9 cellular contexts compared by ENCODE assay signal in the genomic region with DNA sequence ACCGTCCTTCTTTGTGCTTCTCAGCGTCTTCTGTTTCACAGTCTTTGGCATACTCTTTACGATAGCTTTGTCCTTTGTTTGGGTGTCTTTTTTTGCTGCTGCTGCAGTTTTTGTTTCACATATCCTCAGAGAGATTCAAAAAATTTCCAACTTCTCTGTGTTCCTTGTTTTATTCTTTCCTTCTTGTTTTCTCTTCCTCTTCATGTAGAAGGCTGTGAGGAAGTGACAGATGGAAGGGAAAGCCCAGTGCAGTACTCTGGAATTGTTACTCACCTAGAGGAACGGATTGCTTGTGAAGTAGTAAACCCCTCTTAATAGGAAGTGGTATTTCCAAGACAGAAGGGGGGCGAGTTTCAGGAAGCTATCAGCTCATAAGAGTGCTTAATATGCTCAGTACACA. TPM values are rescaled to one million over a fixed set of nuclear protein-coding genes. Genes with fewer than 3 reads are reported as not detected.
A peak's percentile ranks its signal among the peaks of the same experiment; 100 is the strongest.
DNase-seq lines count a peak whose midpoint lies in the region; ATAC-seq and TF ChIP-seq lines count a peak whose summit lies in the region.
"Had no signal": no experiment of that assay in that cellular context is flagged by ENCODE, and none has a peak within 500 bp of the region (broad histone marks: within the 10 kb centered on the region; RNA-seq: fewer than 3 reads in every experiment).

No MANE protein-coding gene starts in this region.

- H4K8ac ChIP-seq in H9 (replicated peaks; ENCODE audit: insufficient read length, low read depth, low read length) (no peak overlapping the region), mesenchymal stem cell (ENCODE audit: low read length) (no peak overlapping the region)

- H3K27me3 ChIP-seq in H9 (ENCODE audit: insufficient read depth, low read length) (no peaks in the 10 kb centered on the region), mesenchymal stem cell (ENCODE audit: control insufficient read depth in 1 of 2, insufficient read depth in 1 of 2, low read length in 2 of 2) (no peaks in the 10 kb centered on the region), MG63 (no peaks in the 10 kb centered on the region)

- DNase-seq in A172 (ENCODE audit: low spot score) (peak; percentile 1), H9 (no peak), mesenchymal stem cell (peak; percentile 10), MG63 (no peak), posterior cingulate gyrus (no peak), T1000 (lab: John Stamatoyannopoulos, UW) (no peak)
- no peak for DNase-seq in activated naive CD8-positive, alpha-beta T cell treated with anti-CD3 and anti-CD28 coated beads, Interleukin-2, amount 50 U/mL, for 24 hours
- DNase-seq in activated effector memory CD4-positive, alpha-beta T cell treated with anti-CD3 and anti-CD28 coated beads, Interleukin-2, amount 50 U/mL, for 16 hours: no peak
- DNase-seq: stimulated activated CD4-positive, alpha-beta T cell treated with anti-CD3 and anti-CD28 coated beads, Interleukin-12 subunit alpha, Interleukin-12 subunit beta, amount 100 ng/mL, for 4 hours had no signal

- no peak for TF ChIP-seq CTCF in H9 (conservative IDR thresholded peaks at IDR 0.05)

- H3K4me3 Mint-ChIP-seq in H9: peak overlapping the region; percentile 94 to 96
- H3K4me3 Mint-ChIP-seq in activated naive CD8-positive, alpha-beta T cell treated with anti-CD3 and anti-CD28 coated beads, Interleukin-2, amount 50 U/mL, for 24 hours: peak overlapping the region; percentile 84

- no peak overlapping the region for H2BK15ac ChIP-seq in H9 (ENCODE audit: low read depth, low read length)
- H2BK15ac ChIP-seq in mesenchymal stem cell (ENCODE audit: low read depth, poor library complexity, severe bottlenecking): no peak overlapping the region

- peaks cover 6% of the 10 kb centered on the region for H3K23me2 ChIP-seq in H9 (ENCODE audit: insufficient read length, low read depth, low read length, poor library complexity, severe bottlenecking)

- peaks cover 6 to 24% (median 12%) of the 10 kb centered on the region in 3 experiments for H3K36me3 Mint-ChIP-seq in H9 (ENCODE audit: insufficient read depth in 1 of 3, low read depth in 3 of 3)
- peaks cover 8% of the 10 kb centered on the region for H3K36me3 Mint-ChIP-seq in activated naive CD8-positive, alpha-beta T cell treated with anti-CD3 and anti-CD28 coated beads, Interleukin-2, amount 50 U/mL, for 24 hours (ENCODE audit: low read depth)

- H3K9me3 ChIP-seq in H9 (ENCODE audit: control insufficient read depth, low read depth, low read length): no peaks in the 10 kb centered on the region
- H3K9me3 ChIP-seq in mesenchymal stem cell (ENCODE audit: control insufficient read depth, low read length): no peaks in the 10 kb centered on the region
- no peaks in the 10 kb centered on the region for H3K9me3 ChIP-seq in MG63

- no peak overlapping the region for H3K56ac ChIP-seq in H9 (ENCODE audit: insufficient read length, low read depth, low read length)

- no peak overlapping the region for H3K27ac ChIP-seq in H9 (ENCODE audit: insufficient read length, low read depth, low read length)
- H3K27ac ChIP-seq in mesenchymal stem cell (ENCODE audit: low read length, poor library complexity, severe bottlenecking): no peak overlapping the region

- H3K4me1 ChIP-seq in H9 (ENCODE audit: insufficient read depth, low read length) (no peaks in the 10 kb centered on the region), mesenchymal stem cell (ENCODE audit: control insufficient read depth, insufficient read depth, low read depth, low read length) (peaks cover 4% of the 10 kb centered on the region)

- H4K20me1 ChIP-seq in H9 (ENCODE audit: control insufficient read depth, insufficient read depth, insufficient read length): no peaks in the 10 kb centered on the region

- H3K18ac ChIP-seq in H9 (ENCODE audit: insufficient read length, low read depth, low read length) (no peak overlapping the region), mesenchymal stem cell (ENCODE audit: low read depth in 1 of 2, low read length in 2 of 2) (no peak overlapping the region)

- H2AFZ ChIP-seq in H9 (ENCODE audit: low read length) (no peak overlapping the region), mesenchymal stem cell (ENCODE audit: low read depth, low read length) (no peak overlapping the region)

- H3K4me1 Mint-ChIP-seq in H9: peaks cover 15 to 22% of the 10 kb centered on the region in 2 experiments
- H3K4me1 Mint-ChIP-seq in activated naive CD8-positive, alpha-beta T cell treated with anti-CD3 and anti-CD28 coated beads, Interleukin-2, amount 50 U/mL, for 24 hours: peaks cover 66% of the 10 kb centered on the region

- ATAC-seq in activated naive CD8-positive, alpha-beta T cell treated with anti-CD3 and anti-CD28 coated beads, Interleukin-2, amount 50 U/mL, for 24 hours: no peak

- no peak overlapping the region for H3K23ac ChIP-seq in H9 (ENCODE audit: insufficient read length, low read depth, low read length)
- H3K23ac ChIP-seq in mesenchymal stem cell (ENCODE audit: low read length in 2 of 2): no peak overlapping the region

- intact Hi-C loops in posterior cingulate gyrus (cut with DNase I): loop anchor here (2.0 to 5.0 kb wide), 4 partner anchors 39 to 226 kb away; partner anchors contain the start of genes DUSP16 and GPR19

- H3K9me3 Mint-ChIP-seq in H9: peaks cover 2 to 6% of the 10 kb centered on the region in 2 experiments; a peak in 4 of 5 replicates
- H3K9me3 Mint-ChIP-seq in activated naive CD8-positive, alpha-beta T cell treated with anti-CD3 and anti-CD28 coated beads, Interleukin-2, amount 50 U/mL, for 24 hours: no peaks in the 10 kb centered on the region

- H3T11ph ChIP-seq in H9 (ENCODE audit: low read length): no peak overlapping the region

- H3K36me3 ChIP-seq in mesenchymal stem cell (ENCODE audit: control insufficient read depth in 1 of 2, insufficient read depth in 2 of 2, low read depth in 1 of 2, low read length in 2 of 2) (peaks cover 0 to 10% of the 10 kb centered on the region in 2 experiments), MG63 (no peaks in the 10 kb centered on the region)

- no peak overlapping the region for H2BK12ac ChIP-seq in H9 (ENCODE audit: insufficient read length, low read depth, low read length)
- H2BK12ac ChIP-seq in mesenchymal stem cell (ENCODE audit: low read length in 2 of 2): no peak overlapping the region

- H3K4me2 ChIP-seq in H9 (ENCODE audit: insufficient read depth, insufficient read length, low read length) (no peak overlapping the region), mesenchymal stem cell (ENCODE audit: low read length, poor library complexity, severe bottlenecking) (no peak overlapping the region)

- H2AK5ac ChIP-seq in H9 (ENCODE audit: insufficient read length, low read length): no peak overlapping the region
- no peak overlapping the region for H2AK5ac ChIP-seq in mesenchymal stem cell (ENCODE audit: low read length, severe bottlenecking)

- H2BK20ac ChIP-seq in H9 (ENCODE audit: low read depth, low read length, poor library complexity, severe bottlenecking): no peak overlapping the region

- no peak overlapping the region for H4K5ac ChIP-seq in H9 (ENCODE audit: insufficient read length, low read depth, low read length)

- H2BK5ac ChIP-seq in H9 (ENCODE audit: insufficient read length, low read length): no peak overlapping the region
- H2BK5ac ChIP-seq in mesenchymal stem cell (ENCODE audit: low read depth, low read length, poor library complexity, severe bottlenecking): no peak overlapping the region

- WGBS in H9 (ENCODE audit: extremely low coverage, insufficient read length, low lambda C conversion rate): no CpG with 5 or more reads among the region's 5 CpGs
- WGBS in mesenchymal stem cell: 96% methylated on average over 4 of the region's 5 CpGs

- H3K4me3 ChIP-seq in mesenchymal stem cell (ENCODE audit: insufficient read depth in 1 of 2, low read depth in 1 of 2, low read length in 2 of 2) (peak overlapping the region in 1 of 2 experiments; percentile 96), MG63 (no peak overlapping the region)

- no peaks in the 10 kb centered on the region for H3K79me1 ChIP-seq in H9 (ENCODE audit: insufficient read depth, low read depth, low read length, poor library complexity, severe bottlenecking)
- H3K79me1 ChIP-seq in mesenchymal stem cell (replicated peaks; ENCODE audit: low read length, poor library complexity, severe bottlenecking): peaks cover 17% of the 10 kb centered on the region

- H3K4ac ChIP-seq in H9 (ENCODE audit: low read depth, low read length) (no peak overlapping the region), mesenchymal stem cell (ENCODE audit: low read depth in 1 of 2, low read length in 2 of 2) (no peak overlapping the region)

- no peaks in the 10 kb centered on the region for H3K27me3 Mint-ChIP-seq in H9 (ENCODE audit: low read depth)
- H3K27me3 Mint-ChIP-seq in activated naive CD8-positive, alpha-beta T cell treated with anti-CD3 and anti-CD28 coated beads, Interleukin-2, amount 50 U/mL, for 24 hours: no peaks in the 10 kb centered on the region

- H3K9ac ChIP-seq in H9 (ENCODE audit: extremely low read depth, insufficient read length, low read length): no peak overlapping the region
- peak overlapping the region; percentile 66 for H3K9ac ChIP-seq in mesenchymal stem cell (ENCODE audit: low read length)

- no peaks in the 10 kb centered on the region for H3K79me2 ChIP-seq in H9 (ENCODE audit: insufficient read depth, low read length)

- H3K27ac Mint-ChIP-seq in H9: peak overlapping the region in 1 of 3 experiments; percentile 18; a peak in 3 of 7 replicates
- peak overlapping the region; percentile 95 for H3K27ac Mint-ChIP-seq in activated naive CD8-positive, alpha-beta T cell treated with anti-CD3 and anti-CD28 coated beads, Interleukin-2, amount 50 U/mL, for 24 hours

- no peak overlapping the region for H2BK120ac ChIP-seq in H9 (ENCODE audit: low read depth, low read length, poor library complexity, severe bottlenecking)
- H2BK120ac ChIP-seq in mesenchymal stem cell (ENCODE audit: low read depth, low read length): no peak overlapping the region

- no peak overlapping the region for H4K91ac ChIP-seq in H9 (ENCODE audit: insufficient read length, low read depth, low read length)
- H4K91ac ChIP-seq in mesenchymal stem cell (ENCODE audit: low read length): no peak overlapping the region

- H3K14ac ChIP-seq in H9 (ENCODE audit: insufficient read depth, low read length) (no peak overlapping the region), mesenchymal stem cell (ENCODE audit: low read length in 2 of 2) (no peak overlapping the region)

RNA-seq across cellular contexts. Expression of gene CREBL2, which starts 1.7 kb away (rescaled TPM):
- 19.6 and 20.6 TPM in 2 replicates for total RNA-seq in A172 (2014; rRNA removed; shearing (Covaris generic))
- 18.1 and 18.3 TPM in 2 replicates for total RNA-seq in H9 (2021)
- 18.3 TPM for polyA plus RNA-seq in mesenchymal stem cell (2013, experiment 1 of 2)
- polyA plus RNA-seq in mesenchymal stem cell (2013, experiment 2 of 2): 19.9 TPM
- 13.0 and 17.7 TPM in 2 replicates for total RNA-seq in MG63 (2014; rRNA removed; shearing (Covaris generic); ENCODE audit: low replicate concordance)

RNA-seq across cellular contexts. Expression of gene DUSP16, which starts 50.7 kb away (rescaled TPM):
- 4.9 and 5.5 TPM in 2 replicates for total RNA-seq in A172 (2014; rRNA removed; shearing (Covaris generic))
- total RNA-seq in H9 (2021): 62.5 and 64.0 TPM in 2 replicates
- 6.2 TPM for polyA plus RNA-seq in mesenchymal stem cell (2013, experiment 1 of 2)
- polyA plus RNA-seq in mesenchymal stem cell (2013, experiment 2 of 2): 6.2 TPM
- total RNA-seq in MG63 (2014; rRNA removed; shearing (Covaris generic); ENCODE audit: low replicate concordance): 8.3 and 11.5 TPM in 2 replicates

Comparison
In these comparisons a context has a peak if more than half of its experiments do, and no peak if none do; other contexts are left out.
1. DNase-seq: peak in A172 (single experiment) and mesenchymal stem cell (single experiment); none in H9 (single experiment), activated naive CD8-positive, alpha-beta T cell treated with anti-CD3 and anti-CD28 coated beads, Interleukin-2, amount 50 U/mL, for 24 hours (single experiment), activated effector memory CD4-positive, alpha-beta T cell treated with anti-CD3 and anti-CD28 coated beads, Interleukin-2, amount 50 U/mL, for 16 hours (single experiment), MG63 (single experiment), posterior cingulate gyrus (0 of 10) and T1000 (single experiment).